ENCODE assay signal across 31 cellular contexts in the genomic region with DNA sequence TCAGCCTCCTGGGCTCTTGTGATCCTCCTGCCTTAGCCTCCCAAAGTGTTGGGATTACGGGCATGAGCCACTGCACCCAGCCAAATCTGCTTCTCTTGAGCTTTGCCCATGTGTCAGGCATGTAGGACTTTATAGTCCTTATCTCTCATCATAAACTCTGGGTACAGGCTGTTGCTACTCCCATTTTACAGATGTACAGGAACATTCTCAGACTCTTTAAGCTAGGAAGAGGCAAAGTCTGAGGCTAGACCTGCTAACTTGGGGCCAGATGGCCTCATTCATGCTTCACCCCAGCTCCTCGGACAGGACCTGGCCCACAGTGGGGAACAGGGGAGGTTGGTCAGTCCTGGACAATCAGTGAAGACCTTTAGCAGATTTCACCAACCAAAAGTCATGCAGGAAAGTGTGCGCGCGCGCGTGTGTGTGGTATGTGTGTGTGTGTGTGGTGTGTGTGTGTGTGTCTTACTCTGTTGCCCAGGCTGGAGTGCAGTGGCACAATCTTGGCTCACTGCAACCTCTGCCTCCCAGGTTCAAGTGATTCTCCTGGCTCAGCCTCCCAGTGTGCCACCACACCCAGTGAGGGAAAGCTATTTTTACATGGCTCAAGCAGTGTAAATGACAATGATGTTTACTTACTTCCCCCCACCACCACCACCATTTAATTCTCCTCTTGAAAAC. TPM values are rescaled to one million over a fixed set of nuclear protein-coding genes. Genes with fewer than 3 reads are reported as not detected.
DNase-seq lines count a peak whose midpoint lies in the region; ATAC-seq and TF ChIP-seq lines count a peak whose summit lies in the region.
"Had no signal": no experiment of that assay in that cellular context is flagged by ENCODE, and none has a peak within 500 bp of the region (broad histone marks: within the 10 kb centered on the region; RNA-seq: fewer than 3 reads in every experiment).

No MANE protein-coding gene starts in this region.

- no peak for TF ChIP-seq POLR2A in spleen (IDR thresholded peaks at IDR 0.05)

- CTCF ChIA-PET in activated naive CD4-positive, alpha-beta T cell treated with anti-CD3 and anti-CD28 coated beads for 36 hours (lab: Charles Lee): interaction anchor here (0.6 kb wide), 1 partner anchor 43 kb away, joined by 5 read pairs; no protein-coding TSS in a partner anchor
- CTCF ChIA-PET in CD8-positive, alpha-beta memory T cell (lab: Charles Lee): interaction anchor here (1.2 kb wide), 1 partner anchor 27 kb away, joined by 3 read pairs; no protein-coding TSS in a partner anchor

- no peaks in the 10 kb centered on the region for H3K9me3 ChIP-seq in CD8-positive, alpha-beta memory T cell (ENCODE audit: low read length)
- no peaks in the 10 kb centered on the region for H3K9me3 ChIP-seq in neutrophil
- H3K9me3 ChIP-seq in spleen: no peaks in the 10 kb centered on the region
- H3K9me3 ChIP-seq: A549, right lobe of liver, tibial artery had no signal

- DNase-seq in activated naive CD4-positive, alpha-beta T cell treated with anti-CD3 and anti-CD28 coated beads for 36 hours: no peak
- DNase-seq in activated naive CD4-positive, alpha-beta T cell treated with anti-CD3 and anti-CD28 coated beads, Interleukin-2, amount 50 U/mL, for 16 hours: no peak
- no peak for DNase-seq in CD8-positive, alpha-beta memory T cell
- DNase-seq in effector memory CD8-positive, alpha-beta T cell: no peak
- DNase-seq in spleen: no peak
- DNase-seq: activated CD4-positive, alpha-beta T cell treated with anti-CD3 and anti-CD28 coated beads for 48 hours; activated T-cell treated with anti-CD3 and anti-CD28 coated beads, Interleukin-2, amount 50 U/mL, for 4 hours; COR-L47; effector CD4-positive, alpha-beta T cell; hippocampal formation; NCI-H1417 treated with DMSO at 0.1 percent for 48 hours; NCI-H2081 treated with DMSO at 0.1 percent for 48 hours; NCI-H226; NCI-H526 treated with DMSO at 0.1 percent for 48 hours; NK-92 treated with Interleukin-12 subunit alpha and Interleukin-12 subunit beta, amount 100 ng/mL, for 24 hours; PC-9; right lobe of liver; stimulated activated CD4-positive, alpha-beta T cell treated with anti-CD3 and anti-CD28 coated beads, Interleukin-12 subunit alpha, Interleukin-12 subunit beta, amount 100 ng/mL, for 4 hours; stimulated activated CD4-positive, alpha-beta T cell treated with anti-CD3 and anti-CD28 coated beads, Interleukin-2, amount 100 ng/mL, for 48 hours; tibial artery had no signal

- H3K27me3 Mint-ChIP-seq in activated naive CD4-positive, alpha-beta T cell treated with anti-CD3 and anti-CD28 coated beads for 36 hours (ENCODE audit: low read depth): no peaks in the 10 kb centered on the region
- no peaks in the 10 kb centered on the region for H3K27me3 Mint-ChIP-seq in CD8-positive, alpha-beta memory T cell
- H3K27me3 Mint-ChIP-seq in effector memory CD8-positive, alpha-beta T cell: no peaks in the 10 kb centered on the region
- H3K27me3 Mint-ChIP-seq: progenitor cell of endocrine pancreas had no signal

- H3K27ac Mint-ChIP-seq in activated naive CD4-positive, alpha-beta T cell treated with anti-CD3 and anti-CD28 coated beads for 36 hours: peak overlapping the region; percentile 15
- H3K27ac Mint-ChIP-seq in CD8-positive, alpha-beta memory T cell: peak overlapping the region in 3 of 8 donors; percentile 8 to 71 (median 65)
- H3K27ac Mint-ChIP-seq in effector memory CD8-positive, alpha-beta T cell: peak overlapping the region; percentile 41 to 63

- H3K4me3 Mint-ChIP-seq in activated naive CD4-positive, alpha-beta T cell treated with anti-CD3 and anti-CD28 coated beads for 36 hours: no peak overlapping the region
- H3K4me3 Mint-ChIP-seq in CD8-positive, alpha-beta memory T cell: no peak overlapping the region
- H3K4me3 Mint-ChIP-seq in effector memory CD8-positive, alpha-beta T cell: no peak overlapping the region
- H3K4me3 Mint-ChIP-seq: activated T-cell treated with anti-CD3 and anti-CD28 coated beads, Interleukin-2, amount 50 U/mL, for 4 hours had no signal

- H3K4me1 Mint-ChIP-seq in activated naive CD4-positive, alpha-beta T cell treated with anti-CD3 and anti-CD28 coated beads for 36 hours (ENCODE audit: low read depth): peaks cover 28% of the 10 kb centered on the region
- peaks cover 24 to 60% (median 41%) of the 10 kb centered on the region in 3 donors for H3K4me1 Mint-ChIP-seq in CD8-positive, alpha-beta memory T cell
- peaks cover 25 to 38% of the 10 kb centered on the region in 2 donors for H3K4me1 Mint-ChIP-seq in effector memory CD8-positive, alpha-beta T cell (ENCODE audit: low read depth in 2 of 2)

- no peak for ATAC-seq in effector memory CD8-positive, alpha-beta T cell (replicated peaks)
- ATAC-seq in HG03039 (IDR thresholded peaks at IDR 0.05; ENCODE audit: unreplicated experiment): no peak
- no peak for ATAC-seq in GM19023 (IDR thresholded peaks at IDR 0.05; ENCODE audit: unreplicated experiment)
- ATAC-seq: A549, GM12878, right lobe of liver, Right ventricle myocardium inferior, SK-N-SH treated with all-trans-retinoic acid at 6 μM for 48 hours had no signal

- peaks cover 8% of the 10 kb centered on the region for H3K36me3 ChIP-seq in CD8-positive, alpha-beta memory T cell (ENCODE audit: insufficient read depth, low read length)
- H3K36me3 ChIP-seq in neutrophil (peaks cover 6% of the 10 kb centered on the region), spleen (peaks cover 0 to 46% (median 4%) of the 10 kb centered on the region in 6 donors)
- H3K36me3 ChIP-seq: cardiac muscle cell had no signal

- intact Hi-C loops in activated naive CD4-positive, alpha-beta T cell treated with anti-CD3 and anti-CD28 coated beads for 36 hours (cut with micrococcal nuclease): no loop called here
- intact Hi-C loops in spleen (cut with DNase I; ENCODE audit: low total_unique reads): no loop called here

- H3K36me3 Mint-ChIP-seq in activated naive CD4-positive, alpha-beta T cell treated with anti-CD3 and anti-CD28 coated beads for 36 hours (ENCODE audit: low read depth): peaks cover 3% of the 10 kb centered on the region
- peaks cover 0 to 35% (median 5%) of the 10 kb centered on the region in 3 donors for H3K36me3 Mint-ChIP-seq in CD8-positive, alpha-beta memory T cell
- peaks cover 26% of the 10 kb centered on the region for H3K36me3 Mint-ChIP-seq in effector memory CD8-positive, alpha-beta T cell (ENCODE audit: insufficient read depth)

- H3K4me1 ChIP-seq in CD8-positive, alpha-beta memory T cell (ENCODE audit: insufficient read depth, low read length): peaks cover 15% of the 10 kb centered on the region
- H3K4me1 ChIP-seq in neutrophil (ENCODE audit: control insufficient read depth in 1 of 2, insufficient read depth in 1 of 2, low read depth in 1 of 2, low read length in 1 of 2) (peaks cover 26 to 32% of the 10 kb centered on the region in 2 experiments), spleen (peaks cover 0 to 78% (median 19%) of the 10 kb centered on the region in 6 donors)

- POLR2A ChIA-PET in CD8-positive, alpha-beta memory T cell (lab: Charles Lee): no interaction called here

- no peaks in the 10 kb centered on the region for H3K27me3 ChIP-seq in CD8-positive, alpha-beta memory T cell (ENCODE audit: insufficient read depth, low read length, poor library complexity, severe bottlenecking)
- H3K27me3 ChIP-seq in neutrophil (no peaks in the 10 kb centered on the region), spleen (replicated peaks in 1 of 7) (no peaks in the 10 kb centered on the region)
- H3K27me3 ChIP-seq: cardiac muscle cell, right lobe of liver, tibial artery had no signal

- peak overlapping the region; percentile 14 for H3K27ac ChIP-seq in CD8-positive, alpha-beta memory T cell (ENCODE audit: low read depth, low read length)
- H3K27ac ChIP-seq in neutrophil (peak overlapping the region; percentile 80), spleen (no peak overlapping the region)
- H3K27ac ChIP-seq: cardiac muscle cell, HL-60, PC-9, right lobe of liver, tibial artery, VCaP had no signal

- no peaks in the 10 kb centered on the region for H3K9me3 Mint-ChIP-seq in activated naive CD4-positive, alpha-beta T cell treated with anti-CD3 and anti-CD28 coated beads for 36 hours
- H3K9me3 Mint-ChIP-seq in CD8-positive, alpha-beta memory T cell: no peaks in the 10 kb centered on the region
- no peaks in the 10 kb centered on the region for H3K9me3 Mint-ChIP-seq in effector memory CD8-positive, alpha-beta T cell
- H3K9me3 Mint-ChIP-seq: activated T-cell treated with anti-CD3 and anti-CD28 coated beads, Interleukin-2, amount 50 U/mL, for 4 hours had no signal

- TF ChIP-seq CTCF in neutrophil (IDR thresholded peaks at IDR 0.05) (no peak), spleen (IDR thresholded peaks at IDR 0.05 in 8 of 11, conservative IDR thresholded peaks at IDR 0.05 in 3 of 11) (no peak)

- H3K4me3 ChIP-seq in CD8-positive, alpha-beta memory T cell (ENCODE audit: low read length): no peak overlapping the region
- H3K4me3 ChIP-seq in neutrophil (ENCODE audit: low read depth in 1 of 2, low read length in 1 of 2) (no peak overlapping the region), spleen (no peak overlapping the region)
- H3K4me3 ChIP-seq: A549, cardiac muscle cell, GM12878, PC-9, right lobe of liver, tibial artery had no signal

- WGBS in spleen, 5 donors: 90 to 100% (median 96%) methylated on average over 7 of the region's 7 CpGs

RNA-seq across cellular contexts. Expression of gene YDJC, which starts 23.8 kb away (rescaled TPM):
- total RNA-seq in activated naive CD4-positive, alpha-beta T cell treated with anti-CD3 and anti-CD28 coated beads for 36 hours: 10 to 100 TPM; 50.3 to 53.2 TPM
- 10 to 100 TPM; 75.2 to 79.0 TPM for total RNA-seq in CD8-positive, alpha-beta memory T cell
- 61.1 TPM for polyA plus RNA-seq in CD8-positive, alpha-beta memory T cell
- 10 to 100 TPM; 19.0 to 35.0 (median 23.8) TPM for total RNA-seq in spleen
- 10 to 100 TPM; 41.0 to 54.3 (median 44.6) TPM for polyA plus RNA-seq in spleen

RNA-seq across cellular contexts. Expression of gene CCDC116, which starts 26.5 kb away (rescaled TPM):
- under 1 TPM; 0.19 to 0.30 TPM for total RNA-seq in activated naive CD4-positive, alpha-beta T cell treated with anti-CD3 and anti-CD28 coated beads for 36 hours
- total RNA-seq in CD8-positive, alpha-beta memory T cell: under 1 TPM; 0.48 to 0.51 TPM
- not detected for polyA plus RNA-seq in CD8-positive, alpha-beta memory T cell
- total RNA-seq in spleen: under 1 TPM; 0.24 to 0.66 (median 0.51) TPM
- polyA plus RNA-seq in spleen: under 1 TPM; 0.45 to 0.63 (median 0.47) TPM
- total RNA-seq: right lobe of liver had no signal

RNA-seq across cellular contexts. Expression of gene SDF2L1, which starts 36.1 kb away (rescaled TPM):
- total RNA-seq in activated naive CD4-positive, alpha-beta T cell treated with anti-CD3 and anti-CD28 coated beads for 36 hours: 10 to 100 TPM; 21.7 to 22.3 TPM
- total RNA-seq in CD8-positive, alpha-beta memory T cell: 10 to 100 TPM; 71.5 to 74.7 TPM
- polyA plus RNA-seq in CD8-positive, alpha-beta memory T cell: 99.6 TPM
- total RNA-seq in spleen: 10 to 100 TPM; 27.9 to 51.9 (median 36.0) TPM
- polyA plus RNA-seq in spleen: 10 to 100 TPM; 16.6 to 43.9 (median 32.9) TPM

RNA-seq across cellular contexts. Expression of gene UBE2L3, which starts 38.5 kb away (rescaled TPM):
- total RNA-seq in activated naive CD4-positive, alpha-beta T cell treated with anti-CD3 and anti-CD28 coated beads for 36 hours: 10 to 100 TPM; 49.1 to 50.1 TPM
- 10 to 100 TPM; 74.3 to 80.2 TPM for total RNA-seq in CD8-positive, alpha-beta memory T cell
- 109 TPM for polyA plus RNA-seq in CD8-positive, alpha-beta memory T cell
- 10 to 100 TPM; 36.8 to 69.3 (median 44.3) TPM for total RNA-seq in spleen
- polyA plus RNA-seq in spleen: 10 to 100 TPM; 36.2 to 55.6 (median 46.2) TPM

RNA-seq across cellular contexts. Expression of gene RIMBP3C, which starts 54.8 kb away (rescaled TPM):
- under 1 TPM in 1 of 2 experiments, not detected in 1; 0.44 TPM for total RNA-seq in activated naive CD4-positive, alpha-beta T cell treated with anti-CD3 and anti-CD28 coated beads for 36 hours
- under 1 TPM; 0.37 to 0.44 TPM for total RNA-seq in CD8-positive, alpha-beta memory T cell
- polyA plus RNA-seq in CD8-positive, alpha-beta memory T cell: 0.33 TPM
- 1 to 10 TPM in 2 of 7 donors, under 1 TPM in 3, not detected in 2; 0.34 to 2.0 (median 0.83) TPM for total RNA-seq in spleen
- polyA plus RNA-seq in spleen: under 1 TPM; 0.03 to 0.19 (median 0.13) TPM
- total RNA-seq: Right ventricle myocardium inferior had no signal

Comparison
In these comparisons a context has a peak if more than half of its experiments do, and no peak if none do; other contexts are left out.
1. H3K27ac ChIP-seq: peak in CD8-positive, alpha-beta memory T cell (single experiment) and neutrophil (single experiment); none in spleen (0 of 8).